11 cellular contexts compared by ENCODE assay signal in the genomic region with DNA sequence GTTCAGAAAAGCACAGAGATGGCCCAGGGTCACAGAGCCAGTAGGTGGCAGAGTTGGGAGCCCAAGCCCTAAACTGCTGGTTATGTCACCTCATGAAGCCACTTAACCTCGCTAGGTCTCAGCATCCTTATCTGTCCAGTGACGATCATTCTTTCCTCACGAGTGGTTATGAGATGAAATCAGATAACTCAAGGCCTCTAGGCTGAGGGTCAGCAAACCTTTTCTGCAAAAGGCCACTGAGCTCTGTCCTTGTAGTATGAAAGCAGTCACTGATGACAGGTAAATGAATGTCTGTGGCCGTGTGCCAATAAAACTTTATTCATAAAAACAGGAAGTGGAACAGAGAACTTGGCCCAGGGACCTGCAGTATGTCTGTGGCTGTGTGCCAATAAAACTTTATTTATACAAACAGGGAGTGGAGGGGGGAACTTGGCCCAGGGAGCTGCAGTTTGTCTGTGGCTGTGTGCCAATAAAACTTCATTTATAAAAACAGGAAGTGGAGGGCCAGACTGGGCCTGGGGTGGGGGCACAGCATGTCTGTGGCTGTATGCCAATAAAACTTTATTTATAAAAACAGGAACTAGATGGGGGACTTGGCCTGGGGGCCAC.
DNase-seq lines count a peak whose midpoint lies in the region; ATAC-seq and TF ChIP-seq lines count a peak whose summit lies in the region.
"Had no signal": no experiment of that assay in that cellular context is flagged by ENCODE, and none has a peak within 500 bp of the region (broad histone marks: within the 10 kb centered on the region; RNA-seq: fewer than 3 reads in every experiment).

No MANE protein-coding gene starts in this region.

- no peaks in the 10 kb centered on the region for H3K79me2 ChIP-seq in OCI-LY1 (ENCODE audit: insufficient read depth, low read length)

- H3K9ac ChIP-seq in OCI-LY1 (ENCODE audit: low read length) = no peak overlapping the region

- no peak overlapping the region for H3K4me3 ChIP-seq in OCI-LY1 (ENCODE audit: low read depth, low read length, poor library complexity, severe bottlenecking)
- H3K4me3 ChIP-seq: thoracic aorta had no signal

- H3K4me1 Mint-ChIP-seq in stimulated activated memory B cell treated with anti-CD40 and anti-IgM and Interleukin-4, amounts not matched to agents 10 μg/mL and 1 μg/mL and 100 μg/mL, for 72 hours = peaks cover 95% of the 10 kb centered on the region

- peaks cover 5% of the 10 kb centered on the region; the same call in 1 of the 2 replicates for H3K36me3 ChIP-seq in OCI-LY1 (ENCODE audit: insufficient read depth, low read length)
- H3K36me3 ChIP-seq: thoracic aorta had no signal

- peak overlapping the region; percentile 12 for H3K4me3 Mint-ChIP-seq in stimulated activated memory B cell treated with anti-CD40 and anti-IgM and Interleukin-4, amounts not matched to agents 10 μg/mL and 1 μg/mL and 100 μg/mL, for 72 hours

- H3K27ac ChIP-seq in OCI-LY1 (ENCODE audit: low read depth, low read length, poor library complexity, severe bottlenecking) = peak overlapping the region; percentile 66
- H3K27ac ChIP-seq: thoracic aorta had no signal

- H3K27me3 ChIP-seq in OCI-LY1 (ENCODE audit: insufficient read depth, low read length) = no peaks in the 10 kb centered on the region

- H4K20me1 ChIP-seq in OCI-LY1 (ENCODE audit: insufficient read depth, low read length) = no peaks in the 10 kb centered on the region

- H3K9me2 ChIP-seq in OCI-LY1 (ENCODE audit: low read depth, low read length) = no peaks in the 10 kb centered on the region

- ATAC-seq in stimulated activated memory B cell treated with anti-CD40 and anti-IgM and Interleukin-4, amounts not matched to agents 10 μg/mL and 1 μg/mL and 100 μg/mL, for 72 hours = no peak
- no peak for ATAC-seq in GM18519 (IDR thresholded peaks at IDR 0.05; ENCODE audit: low FRiP score, unreplicated experiment)
- ATAC-seq: left colon had no signal

- no peaks in the 10 kb centered on the region for H3K9me3 ChIP-seq in OCI-LY1 (ENCODE audit: low read length)

- H2AFZ ChIP-seq in OCI-LY1 (ENCODE audit: low read length) = no peak overlapping the region

- H3K27ac Mint-ChIP-seq in stimulated activated memory B cell treated with anti-CD40 and anti-IgM and Interleukin-4, amounts not matched to agents 10 μg/mL and 1 μg/mL and 100 μg/mL, for 72 hours = peak overlapping the region; percentile 86

- no peaks in the 10 kb centered on the region for H3K27me3 Mint-ChIP-seq in stimulated activated memory B cell treated with anti-CD40 and anti-IgM and Interleukin-4, amounts not matched to agents 10 μg/mL and 1 μg/mL and 100 μg/mL, for 72 hours

- peaks cover 6% of the 10 kb centered on the region for H3K9me3 Mint-ChIP-seq in stimulated activated memory B cell treated with anti-CD40 and anti-IgM and Interleukin-4, amounts not matched to agents 10 μg/mL and 1 μg/mL and 100 μg/mL, for 72 hours

- TF ChIP-seq CTCF in OCI-LY1 (IDR thresholded peaks at IDR 0.05; ENCODE audit: low read length) = peak; percentile 45

- H3F3A ChIP-seq in OCI-LY1 (ENCODE audit: insufficient read depth, low read length) = 0 out of 2 replicates have a peak, but pooled peaks cover 3% of the 10 kb centered on the region

- peak; percentile 44 for DNase-seq in NK-92 treated with Interleukin-12 subunit alpha and Interleukin-12 subunit beta, amount 100 ng/mL, for 24 hours (lab: John Stamatoyannopoulos, UW)
- DNase-seq in NK-92 (lab: John Stamatoyannopoulos, UW; ENCODE audit: unreplicated experiment) (no peak), dermis blood vessel endothelial cell (peak; percentile 23)
- DNase-seq in activated CD8-positive, alpha-beta memory T cell treated with anti-CD3 and anti-CD28 coated beads, Interleukin-2, amount 50 U/mL, for 4 hours = no peak
- DNase-seq in stimulated activated CD4-positive, alpha-beta T cell treated with anti-CD3 and anti-CD28 coated beads, Interleukin-4, amount 100 ng/mL, for 4 hours = no peak
- DNase-seq: Right ventricle myocardium superior had no signal

- H3K36me3 Mint-ChIP-seq in stimulated activated memory B cell treated with anti-CD40 and anti-IgM and Interleukin-4, amounts not matched to agents 10 μg/mL and 1 μg/mL and 100 μg/mL, for 72 hours = peaks cover 23% of the 10 kb centered on the region

- H3K4me1 ChIP-seq in OCI-LY1 (ENCODE audit: insufficient read depth, low read length, severe bottlenecking) = peaks cover 54% of the 10 kb centered on the region

- 0 out of 2 replicates have a peak overlapping the region, but pooled peaks have one; percentile 3 for H3K4me2 ChIP-seq in OCI-LY1 (ENCODE audit: low read length)

Comparison
In these comparisons a context has a peak if more than half of its experiments do, and no peak if none do; other contexts are left out.
1. DNase-seq: peak in NK-92 treated with Interleukin-12 subunit alpha and Interleukin-12 subunit beta, amount 100 ng/mL, for 24 hours (single experiment) and dermis blood vessel endothelial cell (single experiment); none in NK-92 (single experiment), activated CD8-positive, alpha-beta memory T cell treated with anti-CD3 and anti-CD28 coated beads, Interleukin-2, amount 50 U/mL, for 4 hours (single experiment) and stimulated activated CD4-positive, alpha-beta T cell treated with anti-CD3 and anti-CD28 coated beads, Interleukin-4, amount 100 ng/mL, for 4 hours (0 of 2).